ENCODE assay signal across 1 cellular context in the genomic region with DNA sequence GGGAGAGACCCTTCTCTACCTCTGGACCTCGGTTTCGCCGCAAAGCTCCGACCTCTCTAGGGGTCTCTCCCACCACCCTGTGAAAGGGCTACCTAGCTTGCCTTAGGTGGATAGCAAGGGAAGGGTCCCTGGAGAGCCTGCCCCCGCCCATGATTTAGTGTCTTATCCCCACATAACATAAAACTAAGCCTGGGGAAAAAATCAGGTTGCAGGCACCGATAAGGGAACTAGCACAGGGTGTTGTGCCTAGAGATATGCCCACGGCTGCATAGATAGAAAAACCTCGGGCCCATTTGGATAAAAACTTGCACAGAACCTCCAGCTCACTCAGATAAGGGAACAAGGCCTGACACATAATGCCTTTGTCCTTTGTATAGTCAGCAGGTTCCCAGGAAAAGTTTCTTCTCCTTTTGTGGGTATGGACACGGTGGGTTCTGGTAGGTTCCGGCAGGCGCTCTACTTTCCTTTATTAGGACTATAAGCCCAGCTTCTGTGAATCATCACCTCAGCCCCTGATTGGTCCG.
TF ChIP-seq lines count a peak whose summit lies in the region.

No MANE protein-coding gene starts in this region.

TF ChIP-seq in K562, 482 proteins besides CTCF, POLR2A, EP300 and RAD21 (continued from another document and continues in another):
- peak; percentile 42; the same call in 1 of the 2 replicates for TF ChIP-seq TRIM28 (IDR thresholded peaks at IDR 0.05)
- peak; percentile 57 for TF ChIP-seq BCOR (IDR thresholded peaks at IDR 0.05)
- peak; percentile 17 for TF ChIP-seq NBN (IDR thresholded peaks at IDR 0.05; ENCODE audit: low read depth)
- TF ChIP-seq OTX1 (CRISPR knock-in tag; IDR thresholded peaks at IDR 0.05): no peak
- no peak for TF ChIP-seq GTF2A2 (tag; IDR thresholded peaks at IDR 0.05)
- no peak for TF ChIP-seq SIN3A (IDR thresholded peaks at IDR 0.05; ENCODE audit: borderline replicate concordance in 2 of 2, control insufficient read depth in 1 of 2, low read depth in 2 of 2, low read length in 2 of 2)
- TF ChIP-seq ZNF780A (CRISPR knock-in tag; IDR thresholded peaks at IDR 0.05): no peak
- no peak for TF ChIP-seq ZNF224 (CRISPR knock-in tag; IDR thresholded peaks at IDR 0.05)
- peak; percentile 76; the same call in 1 of the 2 replicates for TF ChIP-seq ZNF589 (CRISPR knock-in tag; IDR thresholded peaks at IDR 0.05; ENCODE audit: low read depth)
- no peak for TF ChIP-seq FOXJ3 (CRISPR knock-in tag; IDR thresholded peaks at IDR 0.05)
- TF ChIP-seq ZBTB49 (CRISPR knock-in tag; IDR thresholded peaks at IDR 0.05; ENCODE audit: borderline replicate concordance): peak; percentile 8; the same call in 1 of the 2 replicates
- no peak for TF ChIP-seq HNRNPH1 (optimal IDR thresholded peaks at IDR 0.05; ENCODE audit: low read depth, low read length)
- peak; percentile 57 for TF ChIP-seq NCOA4 (IDR thresholded peaks at IDR 0.05; ENCODE audit: partially characterized antibody)
- TF ChIP-seq RFX7 (CRISPR knock-in tag; IDR thresholded peaks at IDR 0.05): no peak
- TF ChIP-seq, protein P1, sequence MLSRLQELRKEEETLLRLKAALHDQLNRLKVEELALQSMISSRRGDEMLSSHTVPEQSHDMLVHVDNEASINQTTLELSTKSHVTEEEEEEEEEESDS (CRISPR knock-in tag; IDR thresholded peaks at IDR 0.05): no peak
- TF ChIP-seq VEZF1 (CRISPR knock-in tag; IDR thresholded peaks at IDR 0.05): peak; percentile 56; the same call in 1 of the 2 replicates
- no peak for TF ChIP-seq KAT8 (IDR thresholded peaks at IDR 0.05; ENCODE audit: low read depth)
- TF ChIP-seq, protein P2, sequence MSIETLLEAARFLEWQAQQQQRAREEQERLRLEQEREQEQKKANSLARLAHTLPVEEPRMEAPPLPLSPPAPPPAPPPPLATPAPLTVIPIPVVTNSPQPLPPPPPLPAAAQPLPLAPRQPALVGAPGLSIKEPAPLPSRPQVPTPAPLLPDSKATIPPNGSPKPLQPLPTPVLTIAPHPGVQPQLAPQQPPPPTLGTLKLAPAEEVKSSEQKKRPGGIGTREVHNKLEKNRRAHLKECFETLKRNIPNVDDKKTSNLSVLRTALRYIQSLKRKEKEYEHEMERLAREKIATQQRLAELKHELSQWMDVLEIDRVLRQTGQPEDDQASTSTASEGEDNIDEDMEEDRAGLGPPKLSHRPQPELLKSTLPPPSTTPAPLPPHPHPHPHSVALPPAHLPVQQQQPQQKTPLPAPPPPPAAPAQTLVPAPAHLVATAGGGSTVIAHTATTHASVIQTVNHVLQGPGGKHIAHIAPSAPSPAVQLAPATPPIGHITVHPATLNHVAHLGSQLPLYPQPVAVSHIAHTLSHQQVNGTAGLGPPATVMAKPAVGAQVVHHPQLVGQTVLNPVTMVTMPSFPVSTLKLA (conservative IDR thresholded peaks at IDR 0.05): peak; percentile 28 to 54; a peak in 2 of 4 replicates
- TF ChIP-seq FOXK2 (conservative IDR thresholded peaks at IDR 0.05 in 1 of 2, IDR thresholded peaks at IDR 0.05 in 1 of 2; ENCODE audit: low read depth in 2 of 2): peak in 1 of 2 experiments; percentile 28; a peak in 2 of 4 replicates
- TF ChIP-seq, protein P3, sequence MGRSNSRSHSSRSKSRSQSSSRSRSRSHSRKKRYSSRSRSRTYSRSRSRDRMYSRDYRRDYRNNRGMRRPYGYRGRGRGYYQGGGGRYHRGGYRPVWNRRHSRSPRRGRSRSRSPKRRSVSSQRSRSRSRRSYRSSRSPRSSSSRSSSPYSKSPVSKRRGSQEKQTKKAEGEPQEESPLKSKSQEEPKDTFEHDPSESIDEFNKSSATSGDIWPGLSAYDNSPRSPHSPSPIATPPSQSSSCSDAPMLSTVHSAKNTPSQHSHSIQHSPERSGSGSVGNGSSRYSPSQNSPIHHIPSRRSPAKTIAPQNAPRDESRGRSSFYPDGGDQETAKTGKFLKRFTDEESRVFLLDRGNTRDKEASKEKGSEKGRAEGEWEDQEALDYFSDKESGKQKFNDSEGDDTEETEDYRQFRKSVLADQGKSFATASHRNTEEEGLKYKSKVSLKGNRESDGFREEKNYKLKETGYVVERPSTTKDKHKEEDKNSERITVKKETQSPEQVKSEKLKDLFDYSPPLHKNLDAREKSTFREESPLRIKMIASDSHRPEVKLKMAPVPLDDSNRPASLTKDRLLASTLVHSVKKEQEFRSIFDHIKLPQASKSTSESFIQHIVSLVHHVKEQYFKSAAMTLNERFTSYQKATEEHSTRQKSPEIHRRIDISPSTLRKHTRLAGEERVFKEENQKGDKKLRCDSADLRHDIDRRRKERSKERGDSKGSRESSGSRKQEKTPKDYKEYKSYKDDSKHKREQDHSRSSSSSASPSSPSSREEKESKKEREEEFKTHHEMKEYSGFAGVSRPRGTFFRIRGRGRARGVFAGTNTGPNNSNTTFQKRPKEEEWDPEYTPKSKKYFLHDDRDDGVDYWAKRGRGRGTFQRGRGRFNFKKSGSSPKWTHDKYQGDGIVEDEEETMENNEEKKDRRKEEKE (IDR thresholded peaks at IDR 0.05; ENCODE audit: borderline replicate concordance in 1 of 2, control insufficient read depth in 1 of 2, low read depth in 2 of 2, low read length in 1 of 2): peak in 1 of 2 experiments; percentile 68; a peak in 1 of 4 replicates
- no peak for TF ChIP-seq ZNF232 (CRISPR knock-in tag; IDR thresholded peaks at IDR 0.05)
- peak; percentile 94 for TF ChIP-seq CCNT2 (IDR thresholded peaks at IDR 0.05; ENCODE audit: borderline replicate concordance, extremely low read depth, insufficient read length, low read depth, low read length)
- TF ChIP-seq CSDE1 (IDR thresholded peaks at IDR 0.05): no peak; a peak in 1 of 4 replicates
- TF ChIP-seq GTF3C2 (IDR thresholded peaks at IDR 0.05; ENCODE audit: borderline replicate concordance, extremely low read depth, insufficient read length): no peak
- 0 out of 2 replicates have a peak, but pooled peaks have one; percentile 48 for TF ChIP-seq ATF6 (CRISPR knock-in tag; IDR thresholded peaks at IDR 0.05)
- TF ChIP-seq CREM (IDR thresholded peaks at IDR 0.05; ENCODE audit: low read depth): peak; percentile 76
- TF ChIP-seq MCM2 (IDR thresholded peaks at IDR 0.05; ENCODE audit: low read depth): no peak
- TF ChIP-seq BRD9 (IDR thresholded peaks at IDR 0.05; ENCODE audit: low read depth, partially characterized antibody): no peak
- TF ChIP-seq U2AF2 (optimal IDR thresholded peaks at IDR 0.05; ENCODE audit: low read depth, low read length): no peak
- peak; percentile 20 for TF ChIP-seq NUFIP1 (IDR thresholded peaks at IDR 0.05; ENCODE audit: partially characterized antibody)
- TF ChIP-seq HNRNPK (IDR thresholded peaks at IDR 0.05; ENCODE audit: low read depth, low read length, poor library complexity, severe bottlenecking): no peak
- TF ChIP-seq, protein P4, sequence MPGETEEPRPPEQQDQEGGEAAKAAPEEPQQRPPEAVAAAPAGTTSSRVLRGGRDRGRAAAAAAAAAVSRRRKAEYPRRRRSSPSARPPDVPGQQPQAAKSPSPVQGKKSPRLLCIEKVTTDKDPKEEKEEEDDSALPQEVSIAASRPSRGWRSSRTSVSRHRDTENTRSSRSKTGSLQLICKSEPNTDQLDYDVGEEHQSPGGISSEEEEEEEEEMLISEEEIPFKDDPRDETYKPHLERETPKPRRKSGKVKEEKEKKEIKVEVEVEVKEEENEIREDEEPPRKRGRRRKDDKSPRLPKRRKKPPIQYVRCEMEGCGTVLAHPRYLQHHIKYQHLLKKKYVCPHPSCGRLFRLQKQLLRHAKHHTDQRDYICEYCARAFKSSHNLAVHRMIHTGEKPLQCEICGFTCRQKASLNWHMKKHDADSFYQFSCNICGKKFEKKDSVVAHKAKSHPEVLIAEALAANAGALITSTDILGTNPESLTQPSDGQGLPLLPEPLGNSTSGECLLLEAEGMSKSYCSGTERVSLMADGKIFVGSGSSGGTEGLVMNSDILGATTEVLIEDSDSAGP (CRISPR knock-in tag; IDR thresholded peaks at IDR 0.05): no peak
- no peak for TF ChIP-seq PPARD (CRISPR knock-in tag; IDR thresholded peaks at IDR 0.05)
- no peak for TF ChIP-seq ARID3B (CRISPR knock-in tag; IDR thresholded peaks at IDR 0.05; ENCODE audit: borderline replicate concordance)
- TF ChIP-seq, protein P5, sequence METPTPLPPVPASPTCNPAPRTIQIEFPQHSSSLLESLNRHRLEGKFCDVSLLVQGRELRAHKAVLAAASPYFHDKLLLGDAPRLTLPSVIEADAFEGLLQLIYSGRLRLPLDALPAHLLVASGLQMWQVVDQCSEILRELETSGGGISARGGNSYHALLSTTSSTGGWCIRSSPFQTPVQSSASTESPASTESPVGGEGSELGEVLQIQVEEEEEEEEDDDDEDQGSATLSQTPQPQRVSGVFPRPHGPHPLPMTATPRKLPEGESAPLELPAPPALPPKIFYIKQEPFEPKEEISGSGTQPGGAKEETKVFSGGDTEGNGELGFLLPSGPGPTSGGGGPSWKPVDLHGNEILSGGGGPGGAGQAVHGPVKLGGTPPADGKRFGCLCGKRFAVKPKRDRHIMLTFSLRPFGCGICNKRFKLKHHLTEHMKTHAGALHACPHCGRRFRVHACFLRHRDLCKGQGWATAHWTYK (CRISPR knock-in tag; IDR thresholded peaks at IDR 0.05): peak; percentile 51
- no peak for TF ChIP-seq SREBF1 (IDR thresholded peaks at IDR 0.05; ENCODE audit: borderline replicate concordance, low read depth, low read length)
- peak; percentile 67; the same call in 1 of the 2 replicates for TF ChIP-seq BHLHE40 (IDR thresholded peaks at IDR 0.05; ENCODE audit: low read length)
- TF ChIP-seq SMARCE1 (IDR thresholded peaks at IDR 0.05): peak; percentile 95
- no peak for TF ChIP-seq STAT5B (CRISPR knock-in tag; IDR thresholded peaks at IDR 0.05)
- TF ChIP-seq PTRF (tag; IDR thresholded peaks at IDR 0.05): no peak
- TF ChIP-seq HMG20B (CRISPR knock-in tag; IDR thresholded peaks at IDR 0.05): no peak
